Comparison of ENCODE assay signal across 1 cellular context in genomic region chr4:145049241-145049640, GRCh38.
TF ChIP-seq lines count a peak whose summit lies in the region.

No MANE protein-coding gene starts in this region.

TF ChIP-seq in K562, 482 proteins besides CTCF, POLR2A, EP300 and RAD21 (continued from another document):
- TF ChIP-seq, protein P1, sequence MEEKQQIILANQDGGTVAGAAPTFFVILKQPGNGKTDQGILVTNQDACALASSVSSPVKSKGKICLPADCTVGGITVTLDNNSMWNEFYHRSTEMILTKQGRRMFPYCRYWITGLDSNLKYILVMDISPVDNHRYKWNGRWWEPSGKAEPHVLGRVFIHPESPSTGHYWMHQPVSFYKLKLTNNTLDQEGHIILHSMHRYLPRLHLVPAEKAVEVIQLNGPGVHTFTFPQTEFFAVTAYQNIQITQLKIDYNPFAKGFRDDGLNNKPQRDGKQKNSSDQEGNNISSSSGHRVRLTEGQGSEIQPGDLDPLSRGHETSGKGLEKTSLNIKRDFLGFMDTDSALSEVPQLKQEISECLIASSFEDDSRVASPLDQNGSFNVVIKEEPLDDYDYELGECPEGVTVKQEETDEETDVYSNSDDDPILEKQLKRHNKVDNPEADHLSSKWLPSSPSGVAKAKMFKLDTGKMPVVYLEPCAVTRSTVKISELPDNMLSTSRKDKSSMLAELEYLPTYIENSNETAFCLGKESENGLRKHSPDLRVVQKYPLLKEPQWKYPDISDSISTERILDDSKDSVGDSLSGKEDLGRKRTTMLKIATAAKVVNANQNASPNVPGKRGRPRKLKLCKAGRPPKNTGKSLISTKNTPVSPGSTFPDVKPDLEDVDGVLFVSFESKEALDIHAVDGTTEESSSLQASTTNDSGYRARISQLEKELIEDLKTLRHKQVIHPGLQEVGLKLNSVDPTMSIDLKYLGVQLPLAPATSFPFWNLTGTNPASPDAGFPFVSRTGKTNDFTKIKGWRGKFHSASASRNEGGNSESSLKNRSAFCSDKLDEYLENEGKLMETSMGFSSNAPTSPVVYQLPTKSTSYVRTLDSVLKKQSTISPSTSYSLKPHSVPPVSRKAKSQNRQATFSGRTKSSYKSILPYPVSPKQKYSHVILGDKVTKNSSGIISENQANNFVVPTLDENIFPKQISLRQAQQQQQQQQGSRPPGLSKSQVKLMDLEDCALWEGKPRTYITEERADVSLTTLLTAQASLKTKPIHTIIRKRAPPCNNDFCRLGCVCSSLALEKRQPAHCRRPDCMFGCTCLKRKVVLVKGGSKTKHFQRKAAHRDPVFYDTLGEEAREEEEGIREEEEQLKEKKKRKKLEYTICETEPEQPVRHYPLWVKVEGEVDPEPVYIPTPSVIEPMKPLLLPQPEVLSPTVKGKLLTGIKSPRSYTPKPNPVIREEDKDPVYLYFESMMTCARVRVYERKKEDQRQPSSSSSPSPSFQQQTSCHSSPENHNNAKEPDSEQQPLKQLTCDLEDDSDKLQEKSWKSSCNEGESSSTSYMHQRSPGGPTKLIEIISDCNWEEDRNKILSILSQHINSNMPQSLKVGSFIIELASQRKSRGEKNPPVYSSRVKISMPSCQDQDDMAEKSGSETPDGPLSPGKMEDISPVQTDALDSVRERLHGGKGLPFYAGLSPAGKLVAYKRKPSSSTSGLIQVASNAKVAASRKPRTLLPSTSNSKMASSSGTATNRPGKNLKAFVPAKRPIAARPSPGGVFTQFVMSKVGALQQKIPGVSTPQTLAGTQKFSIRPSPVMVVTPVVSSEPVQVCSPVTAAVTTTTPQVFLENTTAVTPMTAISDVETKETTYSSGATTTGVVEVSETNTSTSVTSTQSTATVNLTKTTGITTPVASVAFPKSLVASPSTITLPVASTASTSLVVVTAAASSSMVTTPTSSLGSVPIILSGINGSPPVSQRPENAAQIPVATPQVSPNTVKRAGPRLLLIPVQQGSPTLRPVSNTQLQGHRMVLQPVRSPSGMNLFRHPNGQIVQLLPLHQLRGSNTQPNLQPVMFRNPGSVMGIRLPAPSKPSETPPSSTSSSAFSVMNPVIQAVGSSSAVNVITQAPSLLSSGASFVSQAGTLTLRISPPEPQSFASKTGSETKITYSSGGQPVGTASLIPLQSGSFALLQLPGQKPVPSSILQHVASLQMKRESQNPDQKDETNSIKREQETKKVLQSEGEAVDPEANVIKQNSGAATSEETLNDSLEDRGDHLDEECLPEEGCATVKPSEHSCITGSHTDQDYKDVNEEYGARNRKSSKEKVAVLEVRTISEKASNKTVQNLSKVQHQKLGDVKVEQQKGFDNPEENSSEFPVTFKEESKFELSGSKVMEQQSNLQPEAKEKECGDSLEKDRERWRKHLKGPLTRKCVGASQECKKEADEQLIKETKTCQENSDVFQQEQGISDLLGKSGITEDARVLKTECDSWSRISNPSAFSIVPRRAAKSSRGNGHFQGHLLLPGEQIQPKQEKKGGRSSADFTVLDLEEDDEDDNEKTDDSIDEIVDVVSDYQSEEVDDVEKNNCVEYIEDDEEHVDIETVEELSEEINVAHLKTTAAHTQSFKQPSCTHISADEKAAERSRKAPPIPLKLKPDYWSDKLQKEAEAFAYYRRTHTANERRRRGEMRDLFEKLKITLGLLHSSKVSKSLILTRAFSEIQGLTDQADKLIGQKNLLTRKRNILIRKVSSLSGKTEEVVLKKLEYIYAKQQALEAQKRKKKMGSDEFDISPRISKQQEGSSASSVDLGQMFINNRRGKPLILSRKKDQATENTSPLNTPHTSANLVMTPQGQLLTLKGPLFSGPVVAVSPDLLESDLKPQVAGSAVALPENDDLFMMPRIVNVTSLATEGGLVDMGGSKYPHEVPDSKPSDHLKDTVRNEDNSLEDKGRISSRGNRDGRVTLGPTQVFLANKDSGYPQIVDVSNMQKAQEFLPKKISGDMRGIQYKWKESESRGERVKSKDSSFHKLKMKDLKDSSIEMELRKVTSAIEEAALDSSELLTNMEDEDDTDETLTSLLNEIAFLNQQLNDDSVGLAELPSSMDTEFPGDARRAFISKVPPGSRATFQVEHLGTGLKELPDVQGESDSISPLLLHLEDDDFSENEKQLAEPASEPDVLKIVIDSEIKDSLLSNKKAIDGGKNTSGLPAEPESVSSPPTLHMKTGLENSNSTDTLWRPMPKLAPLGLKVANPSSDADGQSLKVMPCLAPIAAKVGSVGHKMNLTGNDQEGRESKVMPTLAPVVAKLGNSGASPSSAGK (IDR thresholded peaks at IDR 0.05): no peak
- TF ChIP-seq CEBPG (CRISPR knock-in tag; IDR thresholded peaks at IDR 0.05): no peak; the same call in 1 of the 2 replicates
- TF ChIP-seq CEBPG (tag; conservative IDR thresholded peaks at IDR 0.05 in 1 of 2, IDR thresholded peaks at IDR 0.05 in 1 of 2): peak; percentile 84 to 90
- 0 out of 2 replicates have a peak, but pooled peaks have one; percentile 23 for TF ChIP-seq ZSCAN32 (CRISPR knock-in tag; IDR thresholded peaks at IDR 0.05)
- TF ChIP-seq CEBPB (tag; IDR thresholded peaks at IDR 0.05): peak; percentile 78
- TF ChIP-seq, protein P2, sequence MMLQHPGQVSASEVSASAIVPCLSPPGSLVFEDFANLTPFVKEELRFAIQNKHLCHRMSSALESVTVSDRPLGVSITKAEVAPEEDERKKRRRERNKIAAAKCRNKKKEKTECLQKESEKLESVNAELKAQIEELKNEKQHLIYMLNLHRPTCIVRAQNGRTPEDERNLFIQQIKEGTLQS (IDR thresholded peaks at IDR 0.05): peak; percentile 88
- TF ChIP-seq, protein P2 (CRISPR knock-in tag; conservative IDR thresholded peaks at IDR 0.05): no peak
